Comparison of ENCODE assay signal across 36 cellular contexts in genomic region chr11:121122328-121122727, GRCh38. TPM values are rescaled to one million over a fixed set of nuclear protein-coding genes. Genes with fewer than 3 reads are reported as not detected.
"Had no signal": no experiment of that assay in that cellular context is flagged by ENCODE, and none has a peak within 500 bp of the region (broad histone marks: within the 10 kb centered on the region; RNA-seq: fewer than 3 reads in every experiment).

No MANE protein-coding gene starts in this region.

- DNase-seq: Karpas-422, Kasumi-1, MG63, MM.1S, MV-4-11, NCI-H1048, NCI-H1092, NCI-H1092 treated with DMSO at 0.1 percent for 48 hours, NCI-H1105, NCI-H1105 treated with DMSO at 0.1 percent for 48 hours, NCI-H1417, NCI-H1417 treated with DMSO at 0.1 percent for 48 hours, NCI-H1436, NCI-H1436 treated with DMSO at 0.1 percent for 48 hours, NCI-H146, NCI-H1694, NCI-H1694 treated with DMSO at 0.1 percent for 48 hours, NCI-H187, NCI-H187 treated with DMSO at 0.1 percent for 48 hours, NCI-H1930, NCI-H2029, NCI-H2029 treated with DMSO at 0.1 percent for 48 hours, NCI-H2081, NCI-H2081 treated with DMSO at 0.1 percent for 48 hours, NCI-H2107, NCI-H2171, NCI-H2171 treated with DMSO at 0.1 percent for 48 hours, NCI-H2227 treated with DMSO at 0.1 percent for 48 hours, NCI-H226, NCI-H345, NCI-H446, NCI-H446 treated with DMSO at 0.1 percent for 48 hours, NCI-H510A, NCI-H510A treated with DMSO at 0.1 percent for 48 hours had no signal

- H3K27me3 ChIP-seq: MG63 had no signal

- H3K4me3 ChIP-seq: MG63 had no signal

- H3K9ac ChIP-seq: KMS-11 had no signal

- H3K36me3 ChIP-seq: MG63 had no signal

- H3K4me2 ChIP-seq: KMS-11 had no signal

- H3K27ac ChIP-seq: KMS-11 had no signal

RNA-seq across cellular contexts. Expression of gene TECTA, which starts 21.3 kb away (rescaled TPM):
- total RNA-seq: NCI-H460 had no signal
